Comparison of ENCODE assay signal across 29 cellular contexts in the genomic region with DNA sequence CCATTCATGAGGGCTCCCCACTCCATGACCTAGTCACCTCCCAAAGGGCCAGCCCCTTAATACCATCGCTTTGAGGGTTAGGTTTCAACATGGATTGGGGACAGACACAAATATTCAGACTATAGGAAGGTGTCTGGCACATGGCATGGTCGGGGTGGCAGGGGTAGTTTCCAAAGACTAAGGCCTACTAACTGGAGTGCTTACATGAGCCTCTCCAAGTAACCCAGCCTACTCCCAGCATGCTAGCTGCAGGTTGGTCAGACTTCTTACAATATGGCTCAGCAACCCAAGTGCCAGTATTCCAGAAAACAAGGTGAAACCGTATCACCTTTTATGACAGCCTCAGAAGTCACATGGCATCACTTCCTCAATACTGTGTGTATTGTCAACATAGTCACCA.
"Had no signal": no experiment of that assay in that cellular context is flagged by ENCODE, and none has a peak within 500 bp of the region (broad histone marks: within the 10 kb centered on the region; RNA-seq: fewer than 3 reads in every experiment).

No MANE protein-coding gene starts in this region.

- H3K4me1 Mint-ChIP-seq: nephron progenitor cell, neural progenitor cell had no signal

- H3K27me3 ChIP-seq: neural progenitor cell, pancreas, stomach, testis, thyroid gland, transverse colon, upper lobe of left lung, uterus had no signal

- H3K36me3 ChIP-seq: left ventricle myocardium inferior, neural progenitor cell, pancreas, prostate gland, stomach, thyroid gland, transverse colon, upper lobe of left lung, uterus had no signal

- ATAC-seq: natural killer cell; pancreas; right cardiac atrium; sciatic nerve; stimulated activated naive B cell treated with anti-CD40 and anti-IgM and Interleukin-4, amounts not matched to agents 10 μg/mL and 1 μg/mL and 100 μg/mL, for 72 hours; stimulated activated naive CD8-positive, alpha-beta T cell treated with anti-CD3 and anti-CD28 coated beads, Interleukin-15, Interleukin-2, amounts not matched to agents 100 U/mL and 50 U/mL, for 24 hours had no signal

- FAIRE-seq: pancreas had no signal

- H3K4me3 ChIP-seq: left ventricle myocardium inferior, lung, neural progenitor cell, pancreas, prostate gland, skin epidermis, stomach, testis, thyroid gland, transverse colon, upper lobe of left lung, uterus had no signal

- H3K4me1 ChIP-seq: left ventricle myocardium inferior, prostate gland, testis, uterus had no signal

- H3K9me3 ChIP-seq: left ventricle myocardium inferior, pancreas, prostate gland, stomach, testis, thyroid gland, transverse colon, upper lobe of left lung, uterus had no signal

- H3K27ac ChIP-seq: left ventricle myocardium inferior, neural progenitor cell, pancreas, prostate gland, skin epidermis, stomach, testis, thyroid gland, upper lobe of left lung, uterus had no signal

- H3K36me3 Mint-ChIP-seq: immature natural killer cell; mesothelial cell of epicardium; naive B cell; natural killer cell; neural progenitor cell; stimulated activated naive B cell treated with anti-CD40 and anti-IgM and Interleukin-4, amounts not matched to agents 10 μg/mL and 1 μg/mL and 100 μg/mL, for 72 hours had no signal

- H3K27ac Mint-ChIP-seq: mesothelial cell of epicardium; natural killer cell; nephron progenitor cell; neural progenitor cell; stimulated activated naive B cell treated with anti-CD40 and anti-IgM and Interleukin-4, amounts not matched to agents 10 μg/mL and 1 μg/mL and 100 μg/mL, for 72 hours had no signal

- H3K9me3 Mint-ChIP-seq: immature natural killer cell, natural killer cell had no signal

- H3K4me3 Mint-ChIP-seq: mesothelial cell of epicardium; naive B cell; natural killer cell; nephron progenitor cell; neural progenitor cell; stimulated activated naive B cell treated with anti-CD40 and anti-IgM and Interleukin-4, amounts not matched to agents 10 μg/mL and 1 μg/mL and 100 μg/mL, for 72 hours had no signal

- DNase-seq: hypothalamus; immature natural killer cell; left ventricle myocardium inferior; mesendoderm; naive B cell; natural killer cell; nephron progenitor cell; pancreas; posterior cingulate gyrus; retina; right cardiac atrium; stimulated activated CD4-positive, alpha-beta T cell treated with anti-CD3 and anti-CD28 coated beads, Interleukin-12 subunit alpha, Interleukin-12 subunit beta, amount 100 ng/mL, for 4 hours; stimulated activated CD4-positive, alpha-beta T cell treated with anti-CD3 and anti-CD28 coated beads, Interleukin-15, amount 100 ng/mL, for 24 hours; stimulated activated CD4-positive, alpha-beta T cell treated with anti-CD3 and anti-CD28 coated beads, Interleukin-2, amount 100 ng/mL, for 24 hours; stimulated activated CD4-positive, alpha-beta T cell treated with anti-CD3 and anti-CD28 coated beads, Interleukin-4, amount 100 ng/mL, for 1 hour; stimulated activated naive B cell treated with anti-CD40 and anti-IgM and Interleukin-4, amounts not matched to agents 10 μg/mL and 1 μg/mL and 100 μg/mL, for 72 hours; stimulated activated naive CD8-positive, alpha-beta T cell treated with anti-CD3 and anti-CD28 coated beads, Interleukin-15, Interleukin-2, amounts not matched to agents 100 U/mL and 50 U/mL, for 24 hours; stomach; testis; thyroid gland; transverse colon; upper lobe of left lung; uterus had no signal
